In genomic region chr2:68062680-68063387, GRCh38 we compare ENCODE assay signal across 8 cellular contexts. TPM values are rescaled to one million over a fixed set of nuclear protein-coding genes. Genes with fewer than 3 reads are reported as not detected.
DNase-seq lines count a peak whose midpoint lies in the region; ATAC-seq and TF ChIP-seq lines count a peak whose summit lies in the region.

A gene with protein sequence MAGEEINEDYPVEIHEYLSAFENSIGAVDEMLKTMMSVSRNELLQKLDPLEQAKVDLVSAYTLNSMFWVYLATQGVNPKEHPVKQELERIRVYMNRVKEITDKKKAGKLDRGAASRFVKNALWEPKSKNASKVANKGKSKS (minus strand): TSS chr2:68063004. CDS start chr2:68047310, 15,694 bp downstream.

- TF ChIP-seq POLR2A in GM19193 (IDR thresholded peaks at IDR 0.05; ENCODE audit: extremely low read depth, insufficient read depth, insufficient read length) = peak; percentile 82

- H3K36me3 Mint-ChIP-seq in activated CD4-positive, alpha-beta T cell treated with anti-CD3 and anti-CD28 coated beads for 36 hours (ENCODE audit: low read depth) = peaks cover under 1% of the 10 kb centered on the region

- H3K27ac Mint-ChIP-seq in activated CD4-positive, alpha-beta T cell treated with anti-CD3 and anti-CD28 coated beads for 36 hours = peak within 1 kb of the TSS; percentile 95

- intact Hi-C loops in activated CD4-positive, alpha-beta T cell treated with anti-CD3 and anti-CD28 coated beads for 36 hours (cut with DNase I, micrococcal nuclease) = loop anchor here (1.0 to 10.0 kb wide), 6 partner anchors 94 to 666 kb away; partner anchors contain the start of genes PNO1 (in 2 of the 2), PPP3R1 (in 2 of the 2) and ETAA1 (in 1 of the 2)

- peak within 1 kb of the TSS; percentile 89 for H3K4me3 Mint-ChIP-seq in activated CD4-positive, alpha-beta T cell treated with anti-CD3 and anti-CD28 coated beads for 36 hours

- H3K9me3 Mint-ChIP-seq in activated CD4-positive, alpha-beta T cell treated with anti-CD3 and anti-CD28 coated beads for 36 hours (ENCODE audit: low read depth) = no peaks in the 10 kb centered on the region

- DNase-seq in AML-193 (lab: John Stamatoyannopoulos, UW) (peak; percentile 78 to 84), NCI-H524 (lab: John Stamatoyannopoulos, UW) (peak; percentile 74 to 88), kidney glomerular epithelial cell (lab: John Stamatoyannopoulos, UW) (peak; percentile 95)
- peak; percentile 96 for DNase-seq in activated CD4-positive, alpha-beta T cell treated with anti-CD3 and anti-CD28 coated beads for 36 hours
- DNase-seq in stimulated activated CD4-positive, alpha-beta T cell treated with anti-CD3 and anti-CD28 coated beads, Interleukin-1b, Interleukin-23, amount 100 ng/mL, for 1 hour (ENCODE audit: low read depth in 2 of 2) = peak; percentile 67 to 91

- CTCF ChIA-PET in activated CD4-positive, alpha-beta T cell treated with anti-CD3 and anti-CD28 coated beads for 36 hours (lab: Charles Lee) = interaction anchor here (0.6 to 1.3 kb wide), 6 partner anchors 9 to 229 kb away, joined by 3 to 6 read pairs (median 3); no protein-coding TSS in a partner anchor

- H3K27me3 Mint-ChIP-seq in activated CD4-positive, alpha-beta T cell treated with anti-CD3 and anti-CD28 coated beads for 36 hours = no peaks in the 10 kb centered on the region

- H3K4me1 Mint-ChIP-seq in activated CD4-positive, alpha-beta T cell treated with anti-CD3 and anti-CD28 coated beads for 36 hours = peaks cover 28% of the 10 kb centered on the region

- peak; percentile 99 for ATAC-seq in HG03439 (IDR thresholded peaks at IDR 0.05; ENCODE audit: unreplicated experiment)
- peak; percentile 92 for ATAC-seq in activated CD4-positive, alpha-beta T cell treated with anti-CD3 and anti-CD28 coated beads for 36 hours

- POLR2A ChIA-PET in activated CD4-positive, alpha-beta T cell treated with anti-CD3 and anti-CD28 coated beads for 36 hours (lab: Charles Lee) = interaction anchor here (0.6 to 1.3 kb wide), 5 partner anchors 24 to 404 kb away, joined by 3 to 5 read pairs (median 3); partner anchors contain the start of genes APLF, FBXO48 and PPP3R1

- H3K27ac ChIP-seq in cingulate gyrus (ENCODE audit: low read depth, low read length) = peak within 1 kb of the TSS; percentile 23

RNA-seq across cellular contexts. Expression of the gene that starts here (rescaled TPM):
- 10 to 100 TPM; 11.3 to 21.4 TPM for total RNA-seq in activated CD4-positive, alpha-beta T cell treated with anti-CD3 and anti-CD28 coated beads for 36 hours

Comparison
In these comparisons a context has a peak if more than half of its experiments do, and no peak if none do; other contexts are left out.
1. Peak in every context shown above with its lines: DNase-seq, ATAC-seq and H3K27ac ChIP-seq.